8 cellular contexts compared by ENCODE assay signal in the genomic region with DNA sequence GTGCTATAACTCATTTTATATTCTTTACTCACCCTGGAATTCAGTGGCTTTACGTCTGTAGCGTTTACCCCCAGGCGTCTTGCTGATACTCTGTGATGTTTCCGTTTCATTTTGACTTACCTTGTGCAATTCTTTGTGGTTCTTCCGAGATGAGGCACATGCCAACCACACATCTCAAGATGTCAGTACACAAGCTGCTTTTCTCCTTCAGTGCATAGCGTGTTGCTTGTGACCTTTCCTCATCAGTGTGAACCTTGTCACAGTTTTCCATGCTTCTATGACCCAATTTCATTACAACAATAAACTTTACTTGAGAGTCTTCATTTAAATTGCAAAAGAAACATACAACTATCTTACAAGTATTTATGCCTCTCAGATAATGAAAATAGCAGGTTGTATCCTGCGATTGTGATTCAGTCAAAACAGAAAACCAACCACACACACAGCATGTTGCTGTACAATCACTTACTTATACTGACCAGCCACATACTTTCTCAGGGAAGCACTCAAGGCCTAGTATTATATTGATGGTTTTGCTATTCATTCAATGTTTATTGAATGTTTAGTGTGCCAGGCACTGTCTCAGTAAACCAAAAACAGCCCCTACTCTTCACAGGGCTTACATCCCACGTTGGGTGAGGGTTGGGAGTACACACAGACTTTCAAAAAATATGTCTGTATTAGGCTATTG. TPM values are rescaled to one million over a fixed set of nuclear protein-coding genes. Genes with fewer than 3 reads are reported as not detected.
DNase-seq lines count a peak whose midpoint lies in the region; ATAC-seq and TF ChIP-seq lines count a peak whose summit lies in the region.

No MANE protein-coding gene starts in this region.

- H3K36me3 ChIP-seq in Panc1 (ENCODE audit: control insufficient read depth, insufficient read depth, low read length) (no peaks in the 10 kb centered on the region; the same call in 1 of the 2 replicates), psoas muscle (ENCODE audit: insufficient read depth in 1 of 2, low read depth in 1 of 2) (no peaks in the 10 kb centered on the region)

- ATAC-seq in GM18508 (IDR thresholded peaks at IDR 0.05; ENCODE audit: insufficient read depth, unreplicated experiment): peak; percentile 78
- peak; percentile 53 for ATAC-seq in HG02840 (IDR thresholded peaks at IDR 0.05; ENCODE audit: low FRiP score, unreplicated experiment)
- no peak for ATAC-seq in Panc1
- ATAC-seq in psoas muscle: no peak

- DNase-seq in Panc1 (ENCODE audit: low read depth, low spot score) (no peak), amniotic epithelial cell (ENCODE audit: low read depth) (peak; percentile 91), NCI-H2081 treated with DMSO at 0.1 percent for 48 hours (lab: John Stamatoyannopoulos, UW) (no peak), GDM1 (lab: John Stamatoyannopoulos, UW) (no peak), psoas muscle (no peak)
- peak; percentile 24 for DNase-seq in stimulated activated CD8-positive, alpha-beta memory T cell treated with anti-CD3 and anti-CD28 coated beads, Interleukin-12 subunit alpha, Interleukin-12 subunit beta, amount 100 ng/mL, for 1 hour (ENCODE audit: low read depth)

- H3K4me3 ChIP-seq in Panc1 (ENCODE audit: low read depth in 2 of 2, low read length in 2 of 2) (no peak overlapping the region), psoas muscle (no peak overlapping the region)

- in situ Hi-C loops in Panc1 (cut with HindIII; ENCODE audit: low pct_unique_long_range_greater_than_20kb, low sequenced_read_pairs): no loop called here

- POLR2A ChIA-PET in Panc1 (lab: Charles Lee): no interaction called here

- intact Hi-C loops in Panc1 (cut with micrococcal nuclease; ENCODE audit: unreplicated experiment) (no loop called here), psoas muscle (cut with DNase I) (no loop called here)

- H3K27ac ChIP-seq in Panc1 (ENCODE audit: low read length) (peak overlapping the region; percentile 100), psoas muscle (no peak overlapping the region)

- H3K4me1 ChIP-seq in Panc1 (ENCODE audit: control insufficient read depth, insufficient read depth, low read length) (peaks cover 29% of the 10 kb centered on the region), psoas muscle (peaks cover 6% of the 10 kb centered on the region)

- TF ChIP-seq CTCF in Panc1 (IDR thresholded peaks at IDR 0.05) (no peak), psoas muscle (IDR thresholded peaks at IDR 0.05) (no peak)

- CTCF ChIA-PET in Panc1 (lab: Charles Lee): no interaction called here

- no TSS peak for BruUV-seq in Panc1 (replicated peaks; lab: Mats Ljungman, UMichigan)

- WGBS in psoas muscle, 3 donors: 71 to 86% (median 71%) methylated on average over 8 of the region's 8 CpGs

- no peaks in the 10 kb centered on the region for H3K9me3 ChIP-seq in Panc1 (ENCODE audit: control insufficient read depth, insufficient read depth, low read depth, low read length)
- H3K9me3 ChIP-seq in psoas muscle: no peaks in the 10 kb centered on the region

- no peaks in the 10 kb centered on the region for H3K27me3 ChIP-seq in Panc1 (ENCODE audit: control insufficient read depth, insufficient read depth, low read length)
- H3K27me3 ChIP-seq in psoas muscle (ENCODE audit: insufficient read depth in 3 of 3, low read length in 2 of 3): no peaks in the 10 kb centered on the region

RNA-seq across cellular contexts. Expression of a gene that starts 4.6 kb away (rescaled TPM):
- total RNA-seq in Panc1 (2021; ENCODE audit: unreplicated experiment): 192 TPM
- 57.6 TPM for polyA plus RNA-seq in Panc1 (2012; ENCODE audit: insufficient read length)
- total RNA-seq in psoas muscle: 10 to 100 TPM; 58.6 to 97.4 (median 69.4) TPM
- 10 to 100 TPM in 2 of 3 donors, 1 to 10 TPM in 1; 7.3 to 15.7 (median 11.5) TPM for polyA plus RNA-seq in psoas muscle

Comparison
In these comparisons a context has a peak if more than half of its experiments do, and no peak if none do; other contexts are left out.
1. ATAC-seq: peak in GM18508 (single experiment) and HG02840 (single experiment); none in Panc1 (single experiment) and psoas muscle (0 of 4).
2. DNase-seq: peak in amniotic epithelial cell (single experiment) and stimulated activated CD8-positive, alpha-beta memory T cell treated with anti-CD3 and anti-CD28 coated beads, Interleukin-12 subunit alpha, Interleukin-12 subunit beta, amount 100 ng/mL, for 1 hour (single experiment); none in Panc1 (single experiment), NCI-H2081 treated with DMSO at 0.1 percent for 48 hours (single experiment), GDM1 (single experiment) and psoas muscle (0 of 2).